ENCODE assay signal across 11 cellular contexts in genomic region chr12:16350682-16351081, GRCh38. TPM values are rescaled to one million over a fixed set of nuclear protein-coding genes. Genes with fewer than 3 reads are reported as not detected.
DNase-seq lines count a peak whose midpoint lies in the region; ATAC-seq, FAIRE-seq and TF ChIP-seq lines count a peak whose summit lies in the region.
"Had no signal": no experiment of that assay in that cellular context is flagged by ENCODE, and none has a peak within 500 bp of the region (broad histone marks: within the 10 kb centered on the region; RNA-seq: fewer than 3 reads in every experiment).

No MANE protein-coding gene starts in this region.

- H3K4me1 ChIP-seq in left ventricle myocardium inferior (peaks cover 4% of the 10 kb centered on the region), vagina (peaks cover 22% of the 10 kb centered on the region), kidney (ENCODE audit: control insufficient read depth in 1 of 2, insufficient read depth in 1 of 2, low read depth in 1 of 2, low read length in 2 of 2) (no peaks in the 10 kb centered on the region)

- no peak overlapping the region for H3K9ac ChIP-seq in kidney (ENCODE audit: low read length in 2 of 2)

- no peaks in the 10 kb centered on the region for H3K9me3 Mint-ChIP-seq in activated CD4-positive, alpha-beta T cell treated with anti-CD3 and anti-CD28 coated beads for 36 hours (ENCODE audit: low read depth)
- H3K9me3 Mint-ChIP-seq: activated T-helper 2 cell treated with anti-CD3 and anti-CD28 coated beads, Interferon-gamma antibody, Interleukin-2, Interleukin-4, amounts not matched to agents 10 μg/mL and 5 μg/mL and 100 μg/mL, durations not matched to agents 14 hours and 24 hours and 36 hours had no signal

- TF ChIP-seq CTCF in left ventricle myocardium inferior (IDR thresholded peaks at IDR 0.05; ENCODE audit: borderline replicate concordance) (no peak), astrocyte of the spinal cord (IDR thresholded peaks at IDR 0.05; ENCODE audit: low read depth, low read length) (no peak), vagina (IDR thresholded peaks at IDR 0.05) (no peak), kidney (IDR thresholded peaks at IDR 0.05; ENCODE audit: borderline replicate concordance, extremely low read depth, insufficient read depth) (no peak)

- H3K36me3 Mint-ChIP-seq in activated CD4-positive, alpha-beta T cell treated with anti-CD3 and anti-CD28 coated beads for 36 hours (ENCODE audit: low read depth): no peaks in the 10 kb centered on the region

- peak; percentile 5 for ATAC-seq in left lobe of liver
- ATAC-seq in activated CD4-positive, alpha-beta T cell treated with anti-CD3 and anti-CD28 coated beads for 36 hours: no peak

- intact Hi-C loops in left ventricle myocardium inferior (cut with micrococcal nuclease) (no loop called here), cardiac septum (cut with DNase I) (no loop called here), vagina (cut with DNase I) (no loop called here), kidney (cut with DNase I) (no loop called here)
- intact Hi-C loops in activated CD4-positive, alpha-beta T cell treated with anti-CD3 and anti-CD28 coated beads for 36 hours (cut with DNase I, micrococcal nuclease): no loop called here

- no peak overlapping the region for H3K4me3 Mint-ChIP-seq in activated CD4-positive, alpha-beta T cell treated with anti-CD3 and anti-CD28 coated beads for 36 hours

- H3K27ac ChIP-seq in left ventricle myocardium inferior (replicated peaks): peak overlapping the region; percentile 19
- peak overlapping the region; percentile 60 for H3K27ac ChIP-seq in vagina
- no peak overlapping the region for H3K27ac ChIP-seq in kidney (ENCODE audit: low read depth in 2 of 2, low read length in 2 of 2)

- peak overlapping the region; percentile 63 for H3K4me3 ChIP-seq in left ventricle myocardium inferior
- H3K4me3 ChIP-seq in astrocyte of the spinal cord (ENCODE audit: low read depth, low read length): no peak overlapping the region
- H3K4me3 ChIP-seq in vagina: peak overlapping the region in 1 of 2 donors; percentile 6
- no peak overlapping the region for H3K4me3 ChIP-seq in kidney (ENCODE audit: low read length in 2 of 2)

- no peak for TF ChIP-seq POLR2A in vagina (IDR thresholded peaks at IDR 0.05)

- no peak overlapping the region for H3K27ac Mint-ChIP-seq in activated CD4-positive, alpha-beta T cell treated with anti-CD3 and anti-CD28 coated beads for 36 hours
- H3K27ac Mint-ChIP-seq: activated T-helper 2 cell treated with anti-CD3 and anti-CD28 coated beads, Interferon-gamma antibody, Interleukin-2, Interleukin-4, amounts not matched to agents 10 μg/mL and 5 μg/mL and 100 μg/mL, durations not matched to agents 14 hours and 24 hours and 36 hours had no signal

- H3K9me3 ChIP-seq in left ventricle myocardium inferior (replicated peaks): no peaks in the 10 kb centered on the region
- no peaks in the 10 kb centered on the region for H3K9me3 ChIP-seq in vagina
- no peaks in the 10 kb centered on the region for H3K9me3 ChIP-seq in kidney (ENCODE audit: control insufficient read depth in 1 of 2, low read length in 2 of 2)

- no peaks in the 10 kb centered on the region for H3K4me1 Mint-ChIP-seq in activated CD4-positive, alpha-beta T cell treated with anti-CD3 and anti-CD28 coated beads for 36 hours

- DNase-seq in left ventricle myocardium inferior (no peak), cardiac septum (ENCODE audit: low spot score) (no peak), astrocyte of the spinal cord (ENCODE audit: low read depth, low spot score) (peak; percentile 94), left lobe of liver (ENCODE audit: low spot score) (peak; percentile 68), vagina (ENCODE audit: extremely low spot score in 2 of 2) (no peak), SHP77 treated with DMSO at 0.1 percent for 48 hours (lab: John Stamatoyannopoulos, UW) (no peak), kidney (no peak)
- DNase-seq in activated CD4-positive, alpha-beta T cell treated with anti-CD3 and anti-CD28 coated beads for 36 hours: no peak
- DNase-seq: NCI-H524 treated with DMSO at 0.1 percent for 48 hours had no signal

- POLR2A ChIA-PET in activated CD4-positive, alpha-beta T cell treated with anti-CD3 and anti-CD28 coated beads for 36 hours (lab: Charles Lee): no interaction called here

- no peak for FAIRE-seq in kidney (lab: Jason Lieb, UNC)
- FAIRE-seq: D721Med had no signal

- CTCF ChIA-PET in activated CD4-positive, alpha-beta T cell treated with anti-CD3 and anti-CD28 coated beads for 36 hours (lab: Charles Lee): no interaction called here

- no peaks in the 10 kb centered on the region for H3K36me3 ChIP-seq in left ventricle myocardium inferior
- no peaks in the 10 kb centered on the region for H3K36me3 ChIP-seq in vagina
- no peaks in the 10 kb centered on the region for H3K36me3 ChIP-seq in kidney (ENCODE audit: control insufficient read depth in 1 of 2, insufficient read depth in 2 of 2, low read length in 2 of 2)

- peaks cover 12% of the 10 kb centered on the region for H3K27me3 Mint-ChIP-seq in activated CD4-positive, alpha-beta T cell treated with anti-CD3 and anti-CD28 coated beads for 36 hours

- peaks cover 32% of the 10 kb centered on the region for H3K27me3 ChIP-seq in left ventricle myocardium inferior (ENCODE audit: low read depth)
- H3K27me3 ChIP-seq in vagina: no peaks in the 10 kb centered on the region

- in situ Hi-C loops in astrocyte of the spinal cord (cut with HindIII; ENCODE audit: low sequenced_read_pairs): no loop called here

RNA-seq across cellular contexts. Expression of gene MGST1, which starts 3.2 kb away (rescaled TPM):
- total RNA-seq in left ventricle myocardium inferior (15.2 TPM), cardiac septum (7.3 TPM), left lobe of liver (1,460 TPM), vagina (292 TPM), kidney (98.6 TPM)
- total RNA-seq in activated CD4-positive, alpha-beta T cell treated with anti-CD3 and anti-CD28 coated beads for 36 hours: not detected
- polyA plus RNA-seq in kidney (ENCODE audit: insufficient read depth, low read depth, low replicate concordance): 350 TPM

Comparison
In these comparisons a context has a peak if more than half of its experiments do, and no peak if none do; other contexts are left out.
1. DNase-seq: peak in astrocyte of the spinal cord (single experiment) and left lobe of liver (single experiment); none in left ventricle myocardium inferior (single experiment), cardiac septum (single experiment), vagina (0 of 2), SHP77 treated with DMSO at 0.1 percent for 48 hours (single experiment), activated CD4-positive, alpha-beta T cell treated with anti-CD3 and anti-CD28 coated beads for 36 hours (single experiment) and kidney (single experiment).
2. H3K27ac ChIP-seq: peak in left ventricle myocardium inferior (single experiment) and vagina (single experiment); none in kidney (0 of 2).